In the genomic region with DNA sequence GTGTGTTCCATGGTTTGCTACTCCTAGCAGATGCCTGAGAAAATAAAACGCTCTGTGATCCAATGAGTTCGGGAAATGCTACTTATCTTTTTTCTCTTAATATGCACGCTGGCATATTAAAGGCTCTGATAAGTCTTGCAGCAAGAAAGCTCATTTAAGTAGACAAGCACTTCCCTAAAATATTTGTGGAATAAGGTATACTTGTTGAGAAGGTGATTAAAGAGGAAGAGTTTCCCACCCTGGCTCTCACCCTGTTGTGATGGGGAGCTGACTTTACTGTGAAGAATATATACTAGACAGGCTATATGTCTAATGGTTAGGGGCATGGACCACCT, we compare ENCODE assay signal across 20 cellular contexts.
"Had no signal": no experiment of that assay in that cellular context is flagged by ENCODE, and none has a peak within 500 bp of the region (broad histone marks: within the 10 kb centered on the region; RNA-seq: fewer than 3 reads in every experiment).

No MANE protein-coding gene starts in this region.

- DNase-seq: activated CD4-positive, alpha-beta T cell treated with anti-CD3 and anti-CD28 coated beads for 4 hours; activated CD4-positive, alpha-beta T cell treated with anti-CD3 and anti-CD28 coated beads, Interleukin-2, amount 50 U/mL, for 48 hours; activated CD4-positive, CD25-positive, alpha-beta regulatory T cell; activated naive CD4-positive, alpha-beta T cell treated with anti-CD3 and anti-CD28 coated beads for 36 hours; activated naive CD8-positive, alpha-beta T cell treated with anti-CD3 and anti-CD28 coated beads, Interleukin-2, amount 10 ng/mL, durations not matched to agents 7 days and 5 days; activated T-cell treated with anti-CD3 and anti-CD28 coated beads, Interleukin-2, amount 50 U/mL, for 48 hours; amniotic stem cell; esophagus squamous epithelium; gastrocnemius medialis; mucosa of descending colon; occipital lobe; stimulated activated CD4-positive, alpha-beta T cell treated with anti-CD3 and anti-CD28 coated beads, Interleukin-12 subunit alpha, Interleukin-12 subunit beta, amount 100 ng/mL, for 4 hours; stimulated activated CD4-positive, alpha-beta T cell treated with anti-CD3 and anti-CD28 coated beads, Interleukin-4, amount 100 ng/mL, for 4 hours; T1000; upper lobe of left lung had no signal

- H3K4me1 ChIP-seq: colonic mucosa, upper lobe of left lung had no signal

- H3K9me3 ChIP-seq: breast epithelium, colonic mucosa, esophagus squamous epithelium, gastrocnemius medialis, mucosa of descending colon, suprapubic skin, upper lobe of left lung had no signal

- H3K36me3 ChIP-seq: breast epithelium, colonic mucosa, esophagus squamous epithelium, gastrocnemius medialis, heart left ventricle, suprapubic skin, upper lobe of left lung had no signal

- H3K27me3 ChIP-seq: breast epithelium, colonic mucosa, esophagus squamous epithelium, gastrocnemius medialis, heart left ventricle, suprapubic skin, upper lobe of left lung had no signal

- ATAC-seq: gastrocnemius medialis; mucosa of descending colon; naive thymus-derived CD4-positive, alpha-beta T cell had no signal

- H3K27ac ChIP-seq: breast epithelium, colonic mucosa, gastrocnemius medialis, suprapubic skin, upper lobe of left lung had no signal

- H3K4me3 ChIP-seq: breast epithelium, colonic mucosa, esophagus squamous epithelium, gastrocnemius medialis, heart left ventricle, mucosa of descending colon, suprapubic skin, upper lobe of left lung had no signal
